Comparison of ENCODE assay signal across 9 cellular contexts in genomic region chr1:248823517-248824001, GRCh38. TPM values are rescaled to one million over a fixed set of nuclear protein-coding genes. Genes with fewer than 3 reads are reported as not detected.
DNase-seq lines count a peak whose midpoint lies in the region; ATAC-seq and TF ChIP-seq lines count a peak whose summit lies in the region.
"Had no signal": no experiment of that assay in that cellular context is flagged by ENCODE, and none has a peak within 500 bp of the region (broad histone marks: within the 10 kb centered on the region; RNA-seq: fewer than 3 reads in every experiment).

No MANE protein-coding gene starts in this region.

- peak overlapping the region; percentile 48 for H2BK120ac ChIP-seq in IMR-90 (ENCODE audit: low read depth, low read length)

- no peak for ATAC-seq in IMR-90 (ENCODE audit: low read depth)
- ATAC-seq in HG03196 (IDR thresholded peaks at IDR 0.05; ENCODE audit: unreplicated experiment), result no peak
- ATAC-seq in HG03571 (IDR thresholded peaks at IDR 0.05; ENCODE audit: unreplicated experiment), result no peak

- peak overlapping the region; percentile 26; the same call in 1 of the 2 replicates for H3K9ac ChIP-seq in IMR-90 (ENCODE audit: low read depth, low read length)
- H3K9ac ChIP-seq: parathyroid adenoma had no signal

- no peak overlapping the region for H4K5ac ChIP-seq in IMR-90 (ENCODE audit: low read depth, low read length)

- H3K14ac ChIP-seq in IMR-90 (replicated peaks; ENCODE audit: low read depth, low read length), result peak overlapping the region; percentile 48

- in situ Hi-C loops in IMR-90 (cut with MboI; ENCODE audit: low sequenced_read_pairs), result no loop called here
- in situ Hi-C loops in brain microvascular endothelial cell (cut with HindIII; ENCODE audit: low pct_ligation_motif_present, low sequenced_read_pairs), result no loop called here

- H2BK20ac ChIP-seq in IMR-90 (ENCODE audit: low read depth, low read length), result 0 out of 2 replicates have a peak overlapping the region, but pooled peaks have one; percentile 16

- peak overlapping the region; percentile 83 for H3K4me2 ChIP-seq in IMR-90 (ENCODE audit: low read depth, low read length)

- H3K18ac ChIP-seq in IMR-90 (ENCODE audit: low read depth, low read length), result no peak overlapping the region

- peak overlapping the region; percentile 72 for H3K23ac ChIP-seq in IMR-90 (ENCODE audit: low read depth, low read length)

- H3K4me3 ChIP-seq in IMR-90 (ENCODE audit: insufficient read depth, low read depth, low read length), result 0 out of 2 replicates have a peak overlapping the region, but pooled peaks have one; percentile 1
- H3K4me3 ChIP-seq in brain microvascular endothelial cell (ENCODE audit: low read depth, low read length), result peak overlapping the region; percentile 27

- CTCF ChIA-PET in IMR-90 (lab: Yijun Ruan, JAX), result no interaction called here

- no peaks in the 10 kb centered on the region for H3K27me3 ChIP-seq in IMR-90 (ENCODE audit: control insufficient read depth, insufficient read depth, low read length)
- no peaks in the 10 kb centered on the region for H3K27me3 ChIP-seq in brain microvascular endothelial cell (replicated peaks)

- H4K8ac ChIP-seq in IMR-90 (ENCODE audit: low read depth in 2 of 2, low read length in 2 of 2), result peak overlapping the region in 1 of 2 experiments; percentile 37; a peak in 1 of 4 replicates

- peaks cover 19% of the 10 kb centered on the region for H3K36me3 ChIP-seq in IMR-90 (ENCODE audit: control insufficient read depth, insufficient read depth, low read length)
- peaks cover 27% of the 10 kb centered on the region for H3K36me3 ChIP-seq in brain microvascular endothelial cell (replicated peaks)

- H3K56ac ChIP-seq in IMR-90 (ENCODE audit: extremely low read depth, insufficient read depth, low read length), result 0 out of 2 replicates have a peak overlapping the region, but pooled peaks have one; percentile 29

- 0 out of 3 replicates have a peak overlapping the region, but pooled peaks have one; percentile 57 for H2BK15ac ChIP-seq in IMR-90 (ENCODE audit: low read depth, low read length)

- H3K27ac ChIP-seq in IMR-90 (ENCODE audit: insufficient read depth, low read length) (peak overlapping the region; percentile 24), brain microvascular endothelial cell (no peak overlapping the region)
- H3K27ac ChIP-seq: parathyroid adenoma had no signal

- peak; percentile 36; the same call in 1 of the 2 replicates for TF ChIP-seq POLR2A in IMR-90 (IDR thresholded peaks at IDR 0.05; ENCODE audit: low read depth, low read length)

- H4K91ac ChIP-seq in IMR-90 (ENCODE audit: insufficient read depth, low read depth, low read length), result 0 out of 2 replicates have a peak overlapping the region, but pooled peaks have one; percentile 2

- peak overlapping the region; percentile 67 for H3K4ac ChIP-seq in IMR-90 (ENCODE audit: low read depth, low read length)

- WGBS in IMR-90 (ENCODE audit: extremely low coverage in 2 of 2, insufficient read length in 1 of 2), 2 experiments, result no CpG with 5 or more reads among the region's 2 CpGs

- dilution Hi-C loops in IMR-90 (cut with HindIII; ENCODE audit: low sequenced_read_pairs, unreplicated experiment), result no loop called here

- intact Hi-C loops in IMR-90 (cut with micrococcal nuclease) (no loop called here), posterior vena cava (cut with DNase I) (no loop called here)

- peak overlapping the region; percentile 39; the same call in 1 of the 2 replicates for H2AK5ac ChIP-seq in IMR-90 (ENCODE audit: low read depth, low read length)

- POLR2A ChIA-PET in IMR-90 (lab: Charles Lee; ENCODE audit: unreplicated experiment), result no interaction called here

- H3K4me1 ChIP-seq in IMR-90 (ENCODE audit: control insufficient read depth, insufficient read depth, low read length), result peaks cover 24% of the 10 kb centered on the region

- TF ChIP-seq CTCF in IMR-90 (conservative IDR thresholded peaks at IDR 0.05; ENCODE audit: low read depth, low read length), result no peak
- TF ChIP-seq CTCF in brain microvascular endothelial cell (IDR thresholded peaks at IDR 0.05; ENCODE audit: low read depth, low read length, missing control alignments), result no peak

- peaks cover 33 to 74% of the 10 kb centered on the region in 2 experiments for H3K79me1 ChIP-seq in IMR-90 (ENCODE audit: low read depth in 1 of 2, low read length in 2 of 2)

- no peak overlapping the region for H2AFZ ChIP-seq in IMR-90 (replicated peaks; ENCODE audit: low read length, poor library complexity)
- H2AFZ ChIP-seq: parathyroid adenoma had no signal

- DNase-seq in Ammon's horn (ENCODE audit: low spot score) (peak; percentile 45), IMR-90 (peak; percentile 88), brain microvascular endothelial cell (no peak), myocyte (ENCODE audit: low read depth) (peak; percentile 83), posterior vena cava (ENCODE audit: low spot score) (no peak), NCI-H1436 (lab: John Stamatoyannopoulos, UW) (no peak)

- H2AK9ac ChIP-seq in IMR-90 (replicated peaks; ENCODE audit: low read depth, low read length, poor library complexity), result peak overlapping the region; percentile 61

- H3K9me1 ChIP-seq in IMR-90 (ENCODE audit: insufficient read depth, low read length), result peaks cover 38% of the 10 kb centered on the region

- H2BK5ac ChIP-seq in IMR-90 (ENCODE audit: low read depth, low read length, poor library complexity, severe bottlenecking), result peak overlapping the region; percentile 48

- H3K9me3 ChIP-seq in IMR-90 (ENCODE audit: control insufficient read depth, insufficient read depth, low read length), result no peaks in the 10 kb centered on the region

- BruUV-seq in IMR-90 (replicated peaks; lab: Mats Ljungman, UMichigan), result no TSS peak

- H4K20me1 ChIP-seq in IMR-90 (ENCODE audit: insufficient read depth, low read length), result peaks cover 24% of the 10 kb centered on the region; the same call in 1 of the 2 replicates

- no peak for TF ChIP-seq RAD21 in IMR-90 (IDR thresholded peaks at IDR 0.05; ENCODE audit: low read length)

TF ChIP-seq in IMR-90, 13 proteins besides CTCF, POLR2A, EP300 and RAD21:
- TF ChIP-seq CEBPB (IDR thresholded peaks at IDR 0.05; ENCODE audit: low read depth, low read length) (peak; percentile 4; the same call in 1 of the 2 replicates), RCOR1 (IDR thresholded peaks at IDR 0.05; ENCODE audit: insufficient replicate concordance, low read length) (no peak), MXI1 (IDR thresholded peaks at IDR 0.05; ENCODE audit: borderline replicate concordance, low read depth, low read length) (no peak), FOS (IDR thresholded peaks at IDR 0.05; ENCODE audit: low read depth, low read length) (0 out of 2 replicates have a peak, but pooled peaks have one; percentile 4)
- TF ChIP-seq, protein P1, sequence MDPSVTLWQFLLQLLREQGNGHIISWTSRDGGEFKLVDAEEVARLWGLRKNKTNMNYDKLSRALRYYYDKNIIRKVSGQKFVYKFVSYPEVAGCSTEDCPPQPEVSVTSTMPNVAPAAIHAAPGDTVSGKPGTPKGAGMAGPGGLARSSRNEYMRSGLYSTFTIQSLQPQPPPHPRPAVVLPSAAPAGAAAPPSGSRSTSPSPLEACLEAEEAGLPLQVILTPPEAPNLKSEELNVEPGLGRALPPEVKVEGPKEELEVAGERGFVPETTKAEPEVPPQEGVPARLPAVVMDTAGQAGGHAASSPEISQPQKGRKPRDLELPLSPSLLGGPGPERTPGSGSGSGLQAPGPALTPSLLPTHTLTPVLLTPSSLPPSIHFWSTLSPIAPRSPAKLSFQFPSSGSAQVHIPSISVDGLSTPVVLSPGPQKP (IDR thresholded peaks at IDR 0.05; ENCODE audit: borderline replicate concordance, low read depth, low read length), result no peak

RNA-seq across cellular contexts. Expression of gene SH3BP5L, which starts 2.2 kb away (rescaled TPM):
- total RNA-seq in IMR-90 (2012; rRNA removed) (23.3 and 25.0 TPM in 2 replicates), myocyte (26.5 and 30.9 TPM in 2 replicates), posterior vena cava (10 to 100 TPM; 17.5 to 18.4 TPM)
- polyA plus RNA-seq in IMR-90 (2012; rRNA removed), result 35.6 and 35.9 TPM in 2 replicates
- polyA plus RNA-seq in IMR-90 (2012; cell fraction: cytosol; rRNA removed), result 29.6 TPM in 2 replicates
- polyA plus RNA-seq in IMR-90 (2012; cell fraction: nucleus; rRNA removed; ENCODE audit: low replicate concordance), result 49.6 and 76.9 TPM in 2 replicates
- 39.9 TPM for polyA plus RNA-seq in myocyte (2012)

RNA-seq across cellular contexts. Expression of gene ZNF672, which starts 14.5 kb away (rescaled TPM):
- total RNA-seq in IMR-90 (2012; rRNA removed) (6.6 and 6.9 TPM in 2 replicates), myocyte (38.9 and 43.4 TPM in 2 replicates), posterior vena cava (10 to 100 TPM; 17.6 to 23.4 TPM)
- 12.6 and 16.2 TPM in 2 replicates for polyA plus RNA-seq in IMR-90 (2012; rRNA removed)
- polyA plus RNA-seq in IMR-90 (2012; cell fraction: cytosol; rRNA removed), result 10.4 and 15.2 TPM in 2 replicates
- polyA plus RNA-seq in IMR-90 (2012; cell fraction: nucleus; rRNA removed; ENCODE audit: low replicate concordance), result 16.8 and 30.7 TPM in 2 replicates
- polyA plus RNA-seq in myocyte (2012), result 16.3 TPM

RNA-seq across cellular contexts. Expression of gene ZNF692, which starts 35.3 kb away (rescaled TPM):
- 6.9 and 7.3 TPM in 2 replicates for total RNA-seq in IMR-90 (2012; rRNA removed)
- polyA plus RNA-seq in IMR-90 (2012; rRNA removed), result 50.4 and 51.5 TPM in 2 replicates
- polyA plus RNA-seq in IMR-90 (2012; cell fraction: cytosol; rRNA removed), result 19.6 and 20.7 TPM in 2 replicates
- polyA plus RNA-seq in IMR-90 (2012; cell fraction: nucleus; rRNA removed; ENCODE audit: low replicate concordance), result 340 and 590 TPM in 2 replicates
- total RNA-seq in myocyte, result 54.0 and 61.7 TPM in 2 replicates
- 34.1 TPM for polyA plus RNA-seq in myocyte (2012)
- total RNA-seq in posterior vena cava, result 10 to 100 TPM; 14.7 to 17.6 TPM

Comparison
In these comparisons a context has a peak if more than half of its experiments do, and no peak if none do; other contexts are left out.
1. DNase-seq: peak in Ammon's horn (single experiment), IMR-90 (single experiment) and myocyte (single experiment); none in brain microvascular endothelial cell (single experiment), posterior vena cava (single experiment) and NCI-H1436 (single experiment).